28 cellular contexts compared by ENCODE assay signal in genomic region chr14:52547027-52547426, GRCh38.
"Had no signal": no experiment of that assay in that cellular context is flagged by ENCODE, and none has a peak within 500 bp of the region (broad histone marks: within the 10 kb centered on the region; RNA-seq: fewer than 3 reads in every experiment).

No MANE protein-coding gene starts in this region.

- H3K4me3 ChIP-seq: esophagus squamous epithelium, left lung, lung, ovary, smooth muscle cell, suprapubic skin, transverse colon had no signal

- H3K27me3 Mint-ChIP-seq: activated CD4-positive, alpha-beta memory T cell treated with anti-CD3 and anti-CD28 coated beads for 36 hours; activated CD4-positive, alpha-beta T cell treated with anti-CD3 and anti-CD28 coated beads, Interleukin-2, amount 10 ng/mL, durations not matched to agents 24 days and 14 days; activated naive CD4-positive, alpha-beta T cell treated with anti-CD3 and anti-CD28 coated beads, Interleukin-2, amount 10 ng/mL, durations not matched to agents 7 days and 5 days; activated naive CD8-positive, alpha-beta T cell treated with anti-CD3 and anti-CD28 coated beads, Interleukin-2, amount 10 ng/mL, durations not matched to agents 7 days and 5 days; activated T-cell treated with anti-CD3 and anti-CD28 coated beads, Interleukin-2, amount 50 U/mL, for 24 hours; natural killer cell treated with Interleukin-12 subunit alpha and Interleukin-12 subunit beta and Interleukin-15 and Interleukin-18, amount 100 ng/mL, for 72 hours; progenitor cell of endocrine pancreas; T-helper 17 cell had no signal

- H3K4me2 ChIP-seq: smooth muscle cell had no signal

- H3K36me3 Mint-ChIP-seq: natural killer cell treated with Interleukin-12 subunit alpha and Interleukin-12 subunit beta and Interleukin-15 and Interleukin-18, amount 100 ng/mL, for 72 hours had no signal

- H3K9me3 ChIP-seq: esophagus squamous epithelium, left lung, ovary, suprapubic skin, transverse colon had no signal

- ATAC-seq: left lung; natural killer cell treated with Interleukin-12 subunit alpha and Interleukin-12 subunit beta and Interleukin-15 and Interleukin-18, amount 100 ng/mL, for 72 hours; T-helper 17 cell had no signal

- H3K9me3 Mint-ChIP-seq: activated CD4-positive, alpha-beta memory T cell treated with anti-CD3 and anti-CD28 coated beads for 36 hours; activated CD4-positive, alpha-beta T cell treated with anti-CD3 and anti-CD28 coated beads, Interleukin-2, amount 10 ng/mL, durations not matched to agents 24 days and 14 days; activated naive CD4-positive, alpha-beta T cell treated with anti-CD3 and anti-CD28 coated beads, Interleukin-2, amount 10 ng/mL, durations not matched to agents 7 days and 5 days; activated naive CD8-positive, alpha-beta T cell treated with anti-CD3 and anti-CD28 coated beads, Interleukin-2, amount 10 ng/mL, durations not matched to agents 7 days and 5 days; activated T-cell treated with anti-CD3 and anti-CD28 coated beads, Interleukin-2, amount 50 U/mL, for 24 hours; natural killer cell treated with Interleukin-12 subunit alpha and Interleukin-12 subunit beta and Interleukin-15 and Interleukin-18, amount 100 ng/mL, for 72 hours had no signal

- H3K4me3 Mint-ChIP-seq: activated CD4-positive, alpha-beta memory T cell treated with anti-CD3 and anti-CD28 coated beads for 36 hours; activated CD4-positive, alpha-beta T cell treated with anti-CD3 and anti-CD28 coated beads, Interleukin-2, amount 10 ng/mL, durations not matched to agents 24 days and 14 days; activated naive CD4-positive, alpha-beta T cell treated with anti-CD3 and anti-CD28 coated beads, Interleukin-2, amount 10 ng/mL, durations not matched to agents 7 days and 5 days; activated naive CD8-positive, alpha-beta T cell treated with anti-CD3 and anti-CD28 coated beads, Interleukin-2, amount 10 ng/mL, durations not matched to agents 7 days and 5 days; activated T-cell treated with anti-CD3 and anti-CD28 coated beads, Interleukin-2, amount 50 U/mL, for 24 hours; natural killer cell treated with Interleukin-12 subunit alpha and Interleukin-12 subunit beta and Interleukin-15 and Interleukin-18, amount 100 ng/mL, for 72 hours; T-helper 17 cell had no signal

- H3K27ac Mint-ChIP-seq: activated CD4-positive, alpha-beta memory T cell treated with anti-CD3 and anti-CD28 coated beads for 36 hours; activated CD4-positive, alpha-beta T cell treated with anti-CD3 and anti-CD28 coated beads, Interleukin-2, amount 10 ng/mL, durations not matched to agents 24 days and 14 days; activated naive CD4-positive, alpha-beta T cell treated with anti-CD3 and anti-CD28 coated beads, Interleukin-2, amount 10 ng/mL, durations not matched to agents 7 days and 5 days; activated naive CD8-positive, alpha-beta T cell treated with anti-CD3 and anti-CD28 coated beads, Interleukin-2, amount 10 ng/mL, durations not matched to agents 7 days and 5 days; activated T-cell treated with anti-CD3 and anti-CD28 coated beads, Interleukin-2, amount 50 U/mL, for 24 hours; natural killer cell treated with Interleukin-12 subunit alpha and Interleukin-12 subunit beta and Interleukin-15 and Interleukin-18, amount 100 ng/mL, for 72 hours; T-helper 17 cell had no signal

- DNase-seq: activated CD4-positive, alpha-beta memory T cell treated with anti-CD3 and anti-CD28 coated beads for 36 hours; activated CD4-positive, alpha-beta T cell treated with anti-CD3 and anti-CD28 coated beads, Interleukin-2, amount 10 ng/mL, durations not matched to agents 24 days and 14 days; activated CD4-positive, CD25-positive, alpha-beta regulatory T cell treated with anti-CD3 and anti-CD28 coated beads, Interleukin-2, amount 50 U/mL, for 72 hours; activated CD8-positive, alpha-beta memory T cell treated with anti-CD3 and anti-CD28 coated beads, Interleukin-2, amount 50 U/mL, for 48 hours; activated gamma-delta T cell; activated naive CD4-positive, alpha-beta T cell treated with anti-CD3 and anti-CD28 coated beads, Interleukin-2, amount 10 ng/mL, durations not matched to agents 7 days and 5 days; activated naive CD8-positive, alpha-beta T cell treated with anti-CD3 and anti-CD28 coated beads, Interleukin-2, amount 10 ng/mL, durations not matched to agents 7 days and 5 days; activated T-cell treated with anti-CD3 and anti-CD28 coated beads, Interleukin-2, amount 50 U/mL, for 24 hours; brain microvascular endothelial cell; central memory CD4-positive, alpha-beta T cell; dermis blood vessel endothelial cell; effector CD4-positive, alpha-beta T cell; esophagus squamous epithelium; foreskin melanocyte; kidney glomerular epithelial cell; left lung; ovary; retina; stimulated activated CD4-positive, alpha-beta T cell treated with anti-CD3 and anti-CD28 coated beads, Interleukin-1b, Interleukin-23, amount 100 ng/mL, for 48 hours; stimulated activated naive CD4-positive, alpha-beta T cell; T-helper 17 cell; T1000; transverse colon had no signal

- H3K27ac ChIP-seq: brain microvascular endothelial cell, esophagus squamous epithelium, left lung, ovary, suprapubic skin, transverse colon had no signal

- H3K27me3 ChIP-seq: brain microvascular endothelial cell, esophagus squamous epithelium, left lung, ovary, suprapubic skin, transverse colon had no signal

- H3K36me3 ChIP-seq: brain microvascular endothelial cell, esophagus squamous epithelium, left lung, ovary, suprapubic skin, transverse colon had no signal
